20 cellular contexts compared by ENCODE assay signal in genomic region chr3:106126836-106127235, GRCh38.
"Had no signal": no experiment of that assay in that cellular context is flagged by ENCODE, and none has a peak within 500 bp of the region (broad histone marks: within the 10 kb centered on the region; RNA-seq: fewer than 3 reads in every experiment).

No MANE protein-coding gene starts in this region.

- DNase-seq: activated B cell treated with CpG ODN at 0.5 μM for 24 hours; activated CD4-positive, alpha-beta T cell treated with anti-CD3 and anti-CD28 coated beads for 48 hours; activated CD8-positive, alpha-beta memory T cell treated with anti-CD3 and anti-CD28 coated beads, Interleukin-2, amount 50 U/mL, for 48 hours; activated gamma-delta T cell; activated naive CD8-positive, alpha-beta T cell treated with anti-CD3 and anti-CD28 coated beads for 36 hours; activated T-cell treated with anti-CD3 and anti-CD28 coated beads, Interleukin-2, amount 50 U/mL, for 72 hours; anterior cingulate cortex; cerebellar nuclear complex; dermis blood vessel endothelial cell; effector memory CD8-positive, alpha-beta T cell; head of caudate nucleus; left cardiac atrium; lower lobe of right lung; naive B cell; stimulated activated CD4-positive, alpha-beta T cell treated with anti-CD3 and anti-CD28 coated beads, Interleukin-4, amount 100 ng/mL, for 24 hours; stimulated activated naive CD8-positive, alpha-beta T cell treated with anti-CD3 and anti-CD28 coated beads, Interleukin-15, Interleukin-2, amounts not matched to agents 100 U/mL and 50 U/mL, for 24 hours; upper lobe of left lung had no signal

- H3K27ac ChIP-seq: epithelial cell of prostate, lower lobe of right lung, suprapubic skin, upper lobe of left lung had no signal

- H3K4me3 ChIP-seq: lower lobe of right lung, suprapubic skin, upper lobe of left lung had no signal

- H3K36me3 Mint-ChIP-seq: activated naive CD8-positive, alpha-beta T cell treated with anti-CD3 and anti-CD28 coated beads for 36 hours; naive B cell had no signal

- ATAC-seq: activated T-cell treated with anti-CD3 and anti-CD28 coated beads, Interleukin-2, amount 50 U/mL, for 72 hours; effector memory CD8-positive, alpha-beta T cell; left cardiac atrium; lower lobe of right lung; stimulated activated naive CD8-positive, alpha-beta T cell treated with anti-CD3 and anti-CD28 coated beads, Interleukin-15, Interleukin-2, amounts not matched to agents 100 U/mL and 50 U/mL, for 24 hours had no signal

- H3K4me1 Mint-ChIP-seq: activated B cell treated with CpG ODN at 0.5 μM for 24 hours, naive B cell had no signal

- H3K27me3 Mint-ChIP-seq: activated B cell treated with CpG ODN at 0.5 μM for 24 hours; activated naive CD8-positive, alpha-beta T cell treated with anti-CD3 and anti-CD28 coated beads for 36 hours; effector memory CD8-positive, alpha-beta T cell had no signal

- H3K9me3 ChIP-seq: lower lobe of right lung, suprapubic skin, upper lobe of left lung had no signal

- H3K4me3 Mint-ChIP-seq: activated B cell treated with CpG ODN at 0.5 μM for 24 hours; activated naive CD8-positive, alpha-beta T cell treated with anti-CD3 and anti-CD28 coated beads for 36 hours; activated T-cell treated with anti-CD3 and anti-CD28 coated beads, Interleukin-2, amount 50 U/mL, for 72 hours; effector memory CD8-positive, alpha-beta T cell; naive B cell; T-helper 2 cell treated with Interferon-gamma antibody and Interleukin-4, amounts not matched to agents 5 μg/mL and 100 μg/mL, for 36 hours had no signal

- H3K36me3 ChIP-seq: lower lobe of right lung, suprapubic skin, upper lobe of left lung had no signal

- H3K27me3 ChIP-seq: suprapubic skin, upper lobe of left lung had no signal

- H3K9me3 Mint-ChIP-seq: activated B cell treated with CpG ODN at 0.5 μM for 24 hours; activated naive CD8-positive, alpha-beta T cell treated with anti-CD3 and anti-CD28 coated beads for 36 hours; activated T-cell treated with anti-CD3 and anti-CD28 coated beads, Interleukin-2, amount 50 U/mL, for 72 hours; effector memory CD8-positive, alpha-beta T cell; naive B cell had no signal

- H3K27ac Mint-ChIP-seq: activated B cell treated with CpG ODN at 0.5 μM for 24 hours; activated naive CD8-positive, alpha-beta T cell treated with anti-CD3 and anti-CD28 coated beads for 36 hours; activated T-cell treated with anti-CD3 and anti-CD28 coated beads, Interleukin-2, amount 50 U/mL, for 72 hours; effector memory CD8-positive, alpha-beta T cell; naive B cell; T-helper 2 cell treated with Interferon-gamma antibody and Interleukin-4, amounts not matched to agents 5 μg/mL and 100 μg/mL, for 36 hours had no signal
